12 cellular contexts compared by ENCODE assay signal in the genomic region with DNA sequence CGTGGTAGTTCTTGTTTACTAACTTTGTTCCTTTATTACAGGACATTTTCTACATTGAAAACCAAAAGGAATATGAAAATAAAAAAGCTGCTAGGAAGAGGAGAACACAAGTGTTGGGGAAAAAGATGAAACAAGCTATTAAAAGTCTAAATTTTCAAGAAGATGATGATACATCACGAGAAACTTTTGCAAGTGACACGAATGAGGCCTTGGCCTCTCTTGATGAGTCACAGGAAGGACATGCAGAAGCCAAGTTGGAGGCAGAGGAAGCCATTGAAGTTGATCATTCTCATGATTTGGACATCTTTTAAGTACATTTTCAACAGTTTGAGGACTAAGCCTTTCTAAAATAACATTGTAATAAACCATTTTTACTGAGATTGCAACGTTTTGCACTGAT. TPM values are rescaled to one million over a fixed set of nuclear protein-coding genes. Genes with fewer than 3 reads are reported as not detected.
A peak's percentile ranks its signal among the peaks of the same experiment; 100 is the strongest.
DNase-seq lines count a peak whose midpoint lies in the region; ATAC-seq, FAIRE-seq and TF ChIP-seq lines count a peak whose summit lies in the region.
"Had no signal": no experiment of that assay in that cellular context is flagged by ENCODE, and none has a peak within 500 bp of the region (broad histone marks: within the 10 kb centered on the region; RNA-seq: fewer than 3 reads in every experiment).

No MANE protein-coding gene starts in this region.

- peak overlapping the region; percentile 55 for H3K4me2 ChIP-seq in A549

- peak overlapping the region; percentile 9 for H3K27ac Mint-ChIP-seq in T-helper 17 cell

- H3K4me3 Mint-ChIP-seq in T-helper 17 cell, result no peak overlapping the region

- WGBS in A549 (ENCODE audit: missing lambda C conversion rate), result under 1% methylated on average over 4 of the region's 4 CpGs

- H3K36me3 Mint-ChIP-seq in T-helper 17 cell (ENCODE audit: low read depth), result no peaks in the 10 kb centered on the region

- ATAC-seq in A549, result peak; percentile 83 to 95
- no peak for ATAC-seq in T-helper 17 cell
- no peak for ATAC-seq in HG02885 (IDR thresholded peaks at IDR 0.05; ENCODE audit: poor library complexity, unreplicated experiment)
- ATAC-seq in HG03354 (IDR thresholded peaks at IDR 0.05; ENCODE audit: poor library complexity, severe bottlenecking, unreplicated experiment), result no peak

- no peak for TF ChIP-seq POLR2A in A549 (IDR thresholded peaks at IDR 0.05; ENCODE audit: low read length)

- H3K4me1 Mint-ChIP-seq in T-helper 17 cell, result peaks cover 3% of the 10 kb centered on the region

- FAIRE-seq in A549 (lab: Jason Lieb, UNC), result peak; percentile 85

- TF ChIP-seq CTCF in A549 (IDR thresholded peaks at IDR 0.05), result no peak
- TF ChIP-seq CTCF in fibroblast of mammary gland (conservative IDR thresholded peaks at IDR 0.05; ENCODE audit: control insufficient read depth, insufficient read depth, low read depth, low read length), result no peak

- H3K27ac ChIP-seq in A549, result peak overlapping the region; percentile 62 to 75
- H3K27ac ChIP-seq: thoracic aorta, VCaP had no signal

- DNase-seq in A549 (ENCODE audit: low read depth in 1 of 2, low spot score in 1 of 2), result peak; percentile 69 to 80
- DNase-seq in H4 (ENCODE audit: low spot score), result peak; percentile 47
- no peak for DNase-seq in T-helper 17 cell
- DNase-seq in fibroblast of mammary gland (ENCODE audit: low read depth), result peak; percentile 94
- DNase-seq in SKM-1 treated with dmso at 0.1 percent for 144 hours (lab: John Stamatoyannopoulos, UW; ENCODE audit: unreplicated experiment), result no peak
- no peak for DNase-seq in cortex of kidney (lab: John Stamatoyannopoulos, UW)
- DNase-seq: central memory CD4-positive, alpha-beta T cell; DMS79 had no signal

- H3K27me3 Mint-ChIP-seq in T-helper 17 cell, result no peaks in the 10 kb centered on the region

- H3K4me3 ChIP-seq in A549 (no peak overlapping the region), fibroblast of mammary gland (ENCODE audit: control insufficient read depth, low read depth, low read length) (no peak overlapping the region)
- H3K4me3 ChIP-seq: thoracic aorta had no signal

- POLR2A ChIA-PET in A549 (lab: Yijun Ruan, JAX), result interaction anchor here (0.7 kb wide), 1 partner anchor 21 kb away, joined by 4 read pairs; no protein-coding TSS in a partner anchor

- H3K9me3 ChIP-seq in A549, result no peaks in the 10 kb centered on the region
- H3K9me3 ChIP-seq in T-helper 17 cell (ENCODE audit: control insufficient read depth, low read length, poor library complexity, severe bottlenecking), result no peaks in the 10 kb centered on the region
- H3K9me3 ChIP-seq: thoracic aorta had no signal

- peaks cover 24% of the 10 kb centered on the region for H3K4me1 ChIP-seq in A549

- TF ChIP-seq EP300 in A549 (IDR thresholded peaks at IDR 0.05), result no peak

- TF ChIP-seq RAD21 in A549 (conservative IDR thresholded peaks at IDR 0.05 in 1 of 2, IDR thresholded peaks at IDR 0.05 in 1 of 2), result no peak

- CTCF ChIA-PET in A549 (lab: Yijun Ruan, JAX), result interaction anchor here (1.2 to 1.8 kb wide), 2 partner anchors 23 to 176 kb away, joined by 3 to 9 read pairs; partner anchors contain the start of gene PHAX

TF ChIP-seq in A549, 52 proteins besides CTCF, POLR2A, EP300 and RAD21:
- TF ChIP-seq MAX (IDR thresholded peaks at IDR 0.05) (peak; percentile 37; the same call in 1 of the 2 replicates), CHD4 (IDR thresholded peaks at IDR 0.05; ENCODE audit: borderline replicate concordance) (no peak), MYC (IDR thresholded peaks at IDR 0.05; ENCODE audit: borderline replicate concordance, low read length) (no peak), HOXB5 (CRISPR knock-in tag; IDR thresholded peaks at IDR 0.05) (0 out of 2 replicates have a peak, but pooled peaks have one; percentile 36), JUNB (IDR thresholded peaks at IDR 0.05) (peak; percentile 65; the same call in 1 of the 2 replicates), ZFP36 (IDR thresholded peaks at IDR 0.05; ENCODE audit: borderline replicate concordance, partially characterized antibody) (no peak), CEBPB (IDR thresholded peaks at IDR 0.05) (no peak; a peak in 1 of 4 replicates), FOSL2 (IDR thresholded peaks at IDR 0.05) (peak; percentile 51; the same call in 1 of the 2 replicates), FOSL2 (CRISPR knock-in tag; IDR thresholded peaks at IDR 0.05) (peak; percentile 83), JUN (IDR thresholded peaks at IDR 0.05) (0 out of 5 replicates have a peak, but pooled peaks of 1 of the 2 experiments have one; percentile 40), ATOH8 (CRISPR knock-in tag; IDR thresholded peaks at IDR 0.05; ENCODE audit: low read depth) (no peak)
- TF ChIP-seq, protein P1, sequence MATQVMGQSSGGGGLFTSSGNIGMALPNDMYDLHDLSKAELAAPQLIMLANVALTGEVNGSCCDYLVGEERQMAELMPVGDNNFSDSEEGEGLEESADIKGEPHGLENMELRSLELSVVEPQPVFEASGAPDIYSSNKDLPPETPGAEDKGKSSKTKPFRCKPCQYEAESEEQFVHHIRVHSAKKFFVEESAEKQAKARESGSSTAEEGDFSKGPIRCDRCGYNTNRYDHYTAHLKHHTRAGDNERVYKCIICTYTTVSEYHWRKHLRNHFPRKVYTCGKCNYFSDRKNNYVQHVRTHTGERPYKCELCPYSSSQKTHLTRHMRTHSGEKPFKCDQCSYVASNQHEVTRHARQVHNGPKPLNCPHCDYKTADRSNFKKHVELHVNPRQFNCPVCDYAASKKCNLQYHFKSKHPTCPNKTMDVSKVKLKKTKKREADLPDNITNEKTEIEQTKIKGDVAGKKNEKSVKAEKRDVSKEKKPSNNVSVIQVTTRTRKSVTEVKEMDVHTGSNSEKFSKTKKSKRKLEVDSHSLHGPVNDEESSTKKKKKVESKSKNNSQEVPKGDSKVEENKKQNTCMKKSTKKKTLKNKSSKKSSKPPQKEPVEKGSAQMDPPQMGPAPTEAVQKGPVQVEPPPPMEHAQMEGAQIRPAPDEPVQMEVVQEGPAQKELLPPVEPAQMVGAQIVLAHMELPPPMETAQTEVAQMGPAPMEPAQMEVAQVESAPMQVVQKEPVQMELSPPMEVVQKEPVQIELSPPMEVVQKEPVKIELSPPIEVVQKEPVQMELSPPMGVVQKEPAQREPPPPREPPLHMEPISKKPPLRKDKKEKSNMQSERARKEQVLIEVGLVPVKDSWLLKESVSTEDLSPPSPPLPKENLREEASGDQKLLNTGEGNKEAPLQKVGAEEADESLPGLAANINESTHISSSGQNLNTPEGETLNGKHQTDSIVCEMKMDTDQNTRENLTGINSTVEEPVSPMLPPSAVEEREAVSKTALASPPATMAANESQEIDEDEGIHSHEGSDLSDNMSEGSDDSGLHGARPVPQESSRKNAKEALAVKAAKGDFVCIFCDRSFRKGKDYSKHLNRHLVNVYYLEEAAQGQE (IDR thresholded peaks at IDR 0.05), result no peak
TF ChIP-seq in A549: peak in this region for 5.

RNA-seq across cellular contexts. Expression of gene PHAX, which starts 23.8 kb away (rescaled TPM):
- polyA plus RNA-seq in A549 (2011; rRNA removed) (43.3 and 74.8 TPM in 2 replicates), A549 (2017; fragmentation: RNase III; extraction: RNeasy Plus Mini Kit Qiagen cat#74134 plus additional on column Dnase treatment) (90.2 to 95.5 TPM (median 90.2 TPM) in 3 replicates)
- 13.9 and 18.8 TPM in 2 replicates for polyA plus RNA-seq in A549 (2012; cell fraction: cytosol; rRNA removed)
- 5.4 and 6.3 TPM in 2 replicates for polyA plus RNA-seq in A549 (2012; cell fraction: nucleus; rRNA removed)
- 32.8 and 45.5 TPM in 2 replicates for polyA minus RNA-seq in A549 (2011; rRNA and poly(A)+ RNA removed)
- 75.1 and 90.0 TPM in 2 replicates for total RNA-seq in H4 (2014; rRNA removed; shearing (Covaris generic))
- 10 to 100 TPM; 20.8 to 26.4 TPM for total RNA-seq in T-helper 17 cell

RNA-seq across cellular contexts. Expression of gene ALDH7A1, which starts 29.5 kb away (rescaled TPM):
- polyA plus RNA-seq in A549 (2011; rRNA removed) (78.3 and 99.2 TPM in 2 replicates), A549 (2017; fragmentation: RNase III; extraction: RNeasy Plus Mini Kit Qiagen cat#74134 plus additional on column Dnase treatment) (64.5 to 83.0 TPM (median 72.4 TPM) in 3 replicates)
- 45.0 and 47.6 TPM in 2 replicates for polyA plus RNA-seq in A549 (2012; cell fraction: cytosol; rRNA removed)
- polyA plus RNA-seq in A549 (2012; cell fraction: nucleus; rRNA removed), result 22.3 and 40.7 TPM in 2 replicates
- 38.4 and 47.4 TPM in 2 replicates for polyA minus RNA-seq in A549 (2011; rRNA and poly(A)+ RNA removed)
- total RNA-seq in H4 (2014; rRNA removed; shearing (Covaris generic)), result 16.4 and 31.5 TPM in 2 replicates
- total RNA-seq in T-helper 17 cell, result 1 to 10 TPM in 1 of 2 donors, under 1 TPM in 1; 0.91 to 2.1 TPM

Comparison
In these comparisons a context has a peak if more than half of its experiments do, and no peak if none do; other contexts are left out.
1. ATAC-seq: peak in A549 (2 of 2); none in T-helper 17 cell (single experiment), HG02885 (single experiment) and HG03354 (single experiment).
2. DNase-seq: peak in A549 (2 of 2), H4 (single experiment) and fibroblast of mammary gland (single experiment); none in T-helper 17 cell (0 of 3), SKM-1 treated with dmso at 0.1 percent for 144 hours (single experiment) and cortex of kidney (single experiment).